7 cellular contexts compared by ENCODE assay signal in the genomic region with DNA sequence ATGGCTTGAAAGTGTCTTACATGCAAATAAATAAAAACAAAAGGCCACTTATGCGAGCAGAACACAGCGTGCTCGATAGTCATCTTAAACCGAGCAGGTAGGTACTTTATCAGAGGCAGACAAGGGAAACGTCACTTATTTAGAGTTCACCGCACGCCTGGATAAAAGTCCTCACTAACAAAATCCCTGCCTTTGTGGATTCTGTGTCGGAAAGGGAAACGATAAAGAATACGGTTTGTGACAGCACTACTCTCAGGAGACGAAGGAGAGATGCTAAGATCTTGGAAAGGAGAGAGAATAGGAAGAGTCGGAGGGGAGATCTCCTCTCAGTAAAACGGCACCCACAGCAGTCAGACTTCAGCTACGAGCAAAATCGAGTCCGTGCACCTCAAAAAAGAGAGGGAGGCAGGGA. TPM values are rescaled to one million over a fixed set of nuclear protein-coding genes. Genes with fewer than 3 reads are reported as not detected.
DNase-seq lines count a peak whose midpoint lies in the region; ATAC-seq and TF ChIP-seq lines count a peak whose summit lies in the region.

No MANE protein-coding gene starts in this region.

- no peaks in the 10 kb centered on the region for H3K9me3 Mint-ChIP-seq in GM23338

- 0 out of 2 replicates have a peak, but pooled peaks cover 4% of the 10 kb centered on the region for H3F3A ChIP-seq in GM23338 (replicated peaks; ENCODE audit: low read depth)

- intact Hi-C loops in testis (cut with DNase I; ENCODE audit: low total_unique reads), result no loop called here

- peaks cover 30% of the 10 kb centered on the region for H3K79me2 ChIP-seq in GM23338 (replicated peaks; ENCODE audit: insufficient read depth)

- WGBS in liver, result 2% methylated on average over 16 of the region's 16 CpGs
- 0 to 1% methylated on average over 16 of the region's 16 CpGs for WGBS in testis, 2 donors

- H3K36me3 Mint-ChIP-seq in GM23338 (ENCODE audit: low read depth), result peaks cover 12% of the 10 kb centered on the region; the same call in 2 of the 3 replicates

- DNase-seq in GM23338 (ENCODE audit: low spot score), result peak; percentile 31
- DNase-seq in NB4 (ENCODE audit: low read depth), result peak; percentile 32
- peak; percentile 6 for DNase-seq in central memory CD4-positive, alpha-beta T cell
- DNase-seq in testis, result no peak
- no peak for DNase-seq in GM19240 (ENCODE audit: insufficient read length, low spot score)

- H3K27me3 ChIP-seq in GM23338 (ENCODE audit: insufficient read depth) (peaks cover 9% of the 10 kb centered on the region; the same call in 1 of the 2 replicates), liver (ENCODE audit: control insufficient read depth in 4 of 4, insufficient read depth in 4 of 4, low read length in 3 of 4) (no peaks in the 10 kb centered on the region), testis (no peaks in the 10 kb centered on the region)

- peaks cover 18% of the 10 kb centered on the region for H3K4me1 ChIP-seq in GM23338 (ENCODE audit: insufficient read depth)
- H3K4me1 ChIP-seq in liver (ENCODE audit: control insufficient read depth in 4 of 4, insufficient read depth in 4 of 4, low read length in 3 of 4), result peaks cover 0 to 14% (median 12%) of the 10 kb centered on the region in 4 donors
- H3K4me1 ChIP-seq in testis, result peaks cover 7% of the 10 kb centered on the region

- no peak overlapping the region for H3K27ac ChIP-seq in GM23338 (ENCODE audit: low read depth)
- H3K27ac ChIP-seq in liver (ENCODE audit: low read depth in 1 of 2, low read length in 2 of 2), result peak overlapping the region; percentile 8 to 56
- peak overlapping the region; percentile 34 to 85 for H3K27ac ChIP-seq in testis

- peak overlapping the region; percentile 94 for H3K4me2 ChIP-seq in GM23338

- H3K27ac Mint-ChIP-seq in GM23338, result no peak overlapping the region

- H3K4me1 Mint-ChIP-seq in GM23338, result peaks cover 15% of the 10 kb centered on the region; the same call in 2 of the 3 replicates

- peak overlapping the region; percentile 99 for H3K4me3 ChIP-seq in GM12875 (ENCODE audit: low read depth, low read length)
- peak overlapping the region; percentile 88 for H3K4me3 ChIP-seq in GM23338
- H3K4me3 ChIP-seq in NB4 (ENCODE audit: low read depth, low read length), result peak overlapping the region; percentile 76
- peak overlapping the region; percentile 58 to 92 (median 89) for H3K4me3 ChIP-seq in liver (ENCODE audit: low read depth in 1 of 3, low read length in 3 of 3)
- peak overlapping the region; percentile 77 to 88 for H3K4me3 ChIP-seq in testis

- H3K9me3 ChIP-seq in liver (ENCODE audit: control insufficient read depth in 4 of 4, low read length in 3 of 4) (no peaks in the 10 kb centered on the region), testis (no peaks in the 10 kb centered on the region)

- peak overlapping the region; percentile 99 for H2AFZ ChIP-seq in GM23338

- TF ChIP-seq POLR2A in NB4 (IDR thresholded peaks at IDR 0.05; ENCODE audit: extremely low read depth, insufficient read length), result no peak
- TF ChIP-seq POLR2A in testis (IDR thresholded peaks at IDR 0.05), result no peak

- H4K20me1 ChIP-seq in GM23338 (replicated peaks; ENCODE audit: insufficient read depth), result no peaks in the 10 kb centered on the region; the same call in 1 of the 2 replicates

- H3K36me3 ChIP-seq in GM23338 (ENCODE audit: insufficient read depth) (peaks cover 6% of the 10 kb centered on the region), liver (ENCODE audit: control insufficient read depth in 4 of 4, insufficient read depth in 3 of 4, low read depth in 1 of 4, low read length in 3 of 4) (peaks cover 0 to 2% (median 1%) of the 10 kb centered on the region in 4 donors), testis (ENCODE audit: low read depth, missing control alignments) (no peaks in the 10 kb centered on the region)

- peaks cover 6% of the 10 kb centered on the region for H3K27me3 Mint-ChIP-seq in GM23338 (ENCODE audit: insufficient read depth, low read depth, poor library complexity)

- peak overlapping the region; percentile 22 to 77 for H3K9ac ChIP-seq in liver (ENCODE audit: low read depth in 1 of 2, low read length in 2 of 2)

- no peak for TF ChIP-seq RAD21 in liver (IDR thresholded peaks at IDR 0.05)

- ATAC-seq in GM23338, result peak; percentile 2; the same call in 1 of the 3 replicates

- H3K9me2 ChIP-seq in GM23338 (ENCODE audit: insufficient read depth), result no peaks in the 10 kb centered on the region

- no peak for TF ChIP-seq CTCF in GM12875 (IDR thresholded peaks at IDR 0.05; ENCODE audit: borderline replicate concordance, insufficient read depth, low read depth, low read length)
- no peak for TF ChIP-seq CTCF in GM23338 (conservative IDR thresholded peaks at IDR 0.05; ENCODE audit: low read depth in 2 of 2)
- TF ChIP-seq CTCF in NB4 (IDR thresholded peaks at IDR 0.05; ENCODE audit: low read depth, low read length), result no peak
- TF ChIP-seq CTCF in liver (IDR thresholded peaks at IDR 0.05; ENCODE audit: low read depth, low read length, missing input control), result no peak
- TF ChIP-seq CTCF in testis (IDR thresholded peaks at IDR 0.05), result no peak

- peak overlapping the region; percentile 86 for H3K4me3 Mint-ChIP-seq in GM23338

TF ChIP-seq in GM23338, 12 proteins besides CTCF, POLR2A, EP300 and RAD21 (continues in another document):
- no peak for TF ChIP-seq ZNF331 (CRISPR knock-in tag; IDR thresholded peaks at IDR 0.05; ENCODE audit: low read depth)
- TF ChIP-seq, protein P1, sequence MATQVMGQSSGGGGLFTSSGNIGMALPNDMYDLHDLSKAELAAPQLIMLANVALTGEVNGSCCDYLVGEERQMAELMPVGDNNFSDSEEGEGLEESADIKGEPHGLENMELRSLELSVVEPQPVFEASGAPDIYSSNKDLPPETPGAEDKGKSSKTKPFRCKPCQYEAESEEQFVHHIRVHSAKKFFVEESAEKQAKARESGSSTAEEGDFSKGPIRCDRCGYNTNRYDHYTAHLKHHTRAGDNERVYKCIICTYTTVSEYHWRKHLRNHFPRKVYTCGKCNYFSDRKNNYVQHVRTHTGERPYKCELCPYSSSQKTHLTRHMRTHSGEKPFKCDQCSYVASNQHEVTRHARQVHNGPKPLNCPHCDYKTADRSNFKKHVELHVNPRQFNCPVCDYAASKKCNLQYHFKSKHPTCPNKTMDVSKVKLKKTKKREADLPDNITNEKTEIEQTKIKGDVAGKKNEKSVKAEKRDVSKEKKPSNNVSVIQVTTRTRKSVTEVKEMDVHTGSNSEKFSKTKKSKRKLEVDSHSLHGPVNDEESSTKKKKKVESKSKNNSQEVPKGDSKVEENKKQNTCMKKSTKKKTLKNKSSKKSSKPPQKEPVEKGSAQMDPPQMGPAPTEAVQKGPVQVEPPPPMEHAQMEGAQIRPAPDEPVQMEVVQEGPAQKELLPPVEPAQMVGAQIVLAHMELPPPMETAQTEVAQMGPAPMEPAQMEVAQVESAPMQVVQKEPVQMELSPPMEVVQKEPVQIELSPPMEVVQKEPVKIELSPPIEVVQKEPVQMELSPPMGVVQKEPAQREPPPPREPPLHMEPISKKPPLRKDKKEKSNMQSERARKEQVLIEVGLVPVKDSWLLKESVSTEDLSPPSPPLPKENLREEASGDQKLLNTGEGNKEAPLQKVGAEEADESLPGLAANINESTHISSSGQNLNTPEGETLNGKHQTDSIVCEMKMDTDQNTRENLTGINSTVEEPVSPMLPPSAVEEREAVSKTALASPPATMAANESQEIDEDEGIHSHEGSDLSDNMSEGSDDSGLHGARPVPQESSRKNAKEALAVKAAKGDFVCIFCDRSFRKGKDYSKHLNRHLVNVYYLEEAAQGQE (IDR thresholded peaks at IDR 0.05; ENCODE audit: unreplicated experiment), result no peak

TF ChIP-seq in liver, 16 proteins besides CTCF, POLR2A, EP300 and RAD21 (continues in another document):
- TF ChIP-seq HNF4A (conservative IDR thresholded peaks at IDR 0.05) (no peak), SP1 (IDR thresholded peaks at IDR 0.05) (no peak)
- TF ChIP-seq, protein P2, sequence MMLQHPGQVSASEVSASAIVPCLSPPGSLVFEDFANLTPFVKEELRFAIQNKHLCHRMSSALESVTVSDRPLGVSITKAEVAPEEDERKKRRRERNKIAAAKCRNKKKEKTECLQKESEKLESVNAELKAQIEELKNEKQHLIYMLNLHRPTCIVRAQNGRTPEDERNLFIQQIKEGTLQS (IDR thresholded peaks at IDR 0.05), result no peak
- TF ChIP-seq, protein P3, sequence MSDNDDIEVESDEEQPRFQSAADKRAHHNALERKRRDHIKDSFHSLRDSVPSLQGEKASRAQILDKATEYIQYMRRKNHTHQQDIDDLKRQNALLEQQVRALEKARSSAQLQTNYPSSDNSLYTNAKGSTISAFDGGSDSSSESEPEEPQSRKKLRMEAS (IDR thresholded peaks at IDR 0.05), result no peak

RNA-seq across cellular contexts. Expression of a gene that starts 0.6 kb away (rescaled TPM):
- 33.5 and 33.9 TPM in 2 replicates for total RNA-seq in GM23338 (2014; rRNA removed; shearing (Covaris generic))
- polyA plus RNA-seq in GM23338 (2016; fragmentation: Nextera tagmentation; extraction: Ambion mirVana), result 10.8 and 11.2 TPM in 2 replicates
- 1 to 10 TPM; 7.2 to 9.0 TPM for total RNA-seq in liver
- 1 to 10 TPM; 3.9 to 5.7 TPM for polyA plus RNA-seq in liver
- total RNA-seq in testis, result 10 to 100 TPM; 20.5 to 32.8 TPM
- 14.4 TPM for polyA plus RNA-seq in testis (ENCODE audit: insufficient read depth, low read depth, low replicate concordance)

RNA-seq across cellular contexts. Expression of a gene that starts 43.5 kb away (rescaled TPM):
- total RNA-seq in GM23338 (2014; rRNA removed; shearing (Covaris generic)), result 0.52 and 1.2 TPM in 2 replicates
- polyA plus RNA-seq in GM23338 (2016; fragmentation: Nextera tagmentation; extraction: Ambion mirVana) (0.32 and 0.61 TPM in 2 replicates), liver (under 1 TPM; 0.11 to 0.43 TPM), testis (ENCODE audit: insufficient read depth, low read depth, low replicate concordance) (0.62 TPM)
- total RNA-seq in liver (1 to 10 TPM in 1 of 2 donors, under 1 TPM in 1; 0.75 to 1.5 TPM), testis (under 1 TPM; 0.25 to 0.47 TPM)

Comparison
In these comparisons a context has a peak if more than half of its experiments do, and no peak if none do; other contexts are left out.
1. DNase-seq: peak in GM23338 (single experiment), NB4 (single experiment) and central memory CD4-positive, alpha-beta T cell (single experiment); none in testis (single experiment) and GM19240 (single experiment).
2. Peak in every context shown above with its lines, with median percentiles within 50 percentile points of each other: H3K4me3 ChIP-seq.